ENCODE assay signal across 12 cellular contexts in the genomic region with DNA sequence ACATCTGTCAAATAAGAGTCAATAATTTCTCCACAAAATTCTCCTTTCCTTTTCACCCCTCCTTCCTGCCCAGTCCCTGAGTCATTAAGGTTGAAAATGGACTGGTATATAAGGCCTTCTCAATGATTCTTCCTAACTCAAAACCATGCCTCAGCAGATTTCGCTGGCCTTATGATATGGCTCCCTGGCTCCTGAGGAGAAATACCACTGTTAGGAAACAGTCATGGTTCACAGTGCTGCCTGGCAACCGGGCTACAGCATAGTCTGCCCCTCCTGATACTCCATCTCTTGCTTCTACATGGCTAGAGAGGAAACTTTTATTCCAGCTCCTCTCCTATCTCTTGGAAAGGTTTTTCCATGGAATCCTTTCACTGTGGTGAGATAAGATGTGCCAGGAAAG. TPM values are rescaled to one million over a fixed set of nuclear protein-coding genes. Genes with fewer than 3 reads are reported as not detected.
DNase-seq lines count a peak whose midpoint lies in the region; ATAC-seq and TF ChIP-seq lines count a peak whose summit lies in the region.
"Had no signal": no experiment of that assay in that cellular context is flagged by ENCODE, and none has a peak within 500 bp of the region (broad histone marks: within the 10 kb centered on the region; RNA-seq: fewer than 3 reads in every experiment).

No MANE protein-coding gene starts in this region.

- no peaks in the 10 kb centered on the region for H3K9me3 ChIP-seq in DND-41 (ENCODE audit: insufficient read depth, low read length, severe bottlenecking)
- no peaks in the 10 kb centered on the region for H3K9me3 ChIP-seq in MM.1S (replicated peaks; ENCODE audit: insufficient read depth, low read length)

- no peaks in the 10 kb centered on the region for H3K9me2 ChIP-seq in MM.1S (replicated peaks; ENCODE audit: insufficient read depth, low read length)

- peaks cover 98% of the 10 kb centered on the region for H3K79me2 ChIP-seq in DND-41 (ENCODE audit: insufficient read depth, low read length)
- H3K79me2 ChIP-seq in MM.1S (ENCODE audit: low read length), result peaks cover 100% of the 10 kb centered on the region

- H3K4me1 Mint-ChIP-seq in central memory CD8-positive, alpha-beta T cell, result peaks cover 66% of the 10 kb centered on the region
- H3K4me1 Mint-ChIP-seq in naive thymus-derived CD8-positive, alpha-beta T cell, result peaks cover 45 to 74% (median 66%) of the 10 kb centered on the region in 4 donors
- peaks cover 54% of the 10 kb centered on the region for H3K4me1 Mint-ChIP-seq in activated CD8-positive, alpha-beta T cell treated with anti-CD3 and anti-CD28 coated beads, Interleukin-2, amount 10 ng/mL, durations not matched to agents 7 days and 5 days (ENCODE audit: low read depth)

- H3K27me3 ChIP-seq in DND-41 (ENCODE audit: insufficient read depth, low read length, poor library complexity) (no peaks in the 10 kb centered on the region), MM.1S (replicated peaks; ENCODE audit: insufficient read depth, low read length) (no peaks in the 10 kb centered on the region)

- H3K4me3 Mint-ChIP-seq in central memory CD8-positive, alpha-beta T cell, result no peak overlapping the region
- no peak overlapping the region for H3K4me3 Mint-ChIP-seq in naive thymus-derived CD8-positive, alpha-beta T cell
- no peak overlapping the region for H3K4me3 Mint-ChIP-seq in activated CD8-positive, alpha-beta T cell treated with anti-CD3 and anti-CD28 coated beads, Interleukin-2, amount 10 ng/mL, durations not matched to agents 7 days and 5 days

- no peaks in the 10 kb centered on the region for H3K27me3 Mint-ChIP-seq in central memory CD8-positive, alpha-beta T cell
- no peaks in the 10 kb centered on the region for H3K27me3 Mint-ChIP-seq in naive thymus-derived CD8-positive, alpha-beta T cell
- no peaks in the 10 kb centered on the region for H3K27me3 Mint-ChIP-seq in activated CD8-positive, alpha-beta T cell treated with anti-CD3 and anti-CD28 coated beads, Interleukin-2, amount 10 ng/mL, durations not matched to agents 7 days and 5 days (ENCODE audit: low read depth)

- H3K4me3 ChIP-seq in DND-41 (ENCODE audit: low read depth in 1 of 2, low read length in 2 of 2) (no peak overlapping the region), MM.1S (ENCODE audit: low read length) (peak overlapping the region; percentile 86)

- H3K36me3 ChIP-seq in DND-41 (ENCODE audit: insufficient read depth, low read length), result no peaks in the 10 kb centered on the region; the same call in 1 of the 2 replicates
- peaks cover 4% of the 10 kb centered on the region for H3K36me3 ChIP-seq in MM.1S (replicated peaks; ENCODE audit: insufficient read depth, low read length)

- peaks cover 46% of the 10 kb centered on the region for H3K4me1 ChIP-seq in DND-41 (ENCODE audit: insufficient read depth, low read length)
- peaks cover 59% of the 10 kb centered on the region for H3K4me1 ChIP-seq in MM.1S (ENCODE audit: low read length)

- H3K9ac ChIP-seq in DND-41 (ENCODE audit: low read depth, low read length), result no peak overlapping the region; the same call in 1 of the 2 replicates
- H3K9ac ChIP-seq in MM.1S (ENCODE audit: low read length), result peak overlapping the region; percentile 89

- peaks cover 66% of the 10 kb centered on the region for H3F3A ChIP-seq in MM.1S (ENCODE audit: insufficient read depth, low read length)

- peak overlapping the region; percentile 30 for H3K4me2 ChIP-seq in DND-41 (ENCODE audit: insufficient read depth, low read length)
- H3K4me2 ChIP-seq in MM.1S (ENCODE audit: low read depth, low read length), result peak overlapping the region; percentile 85

- no peak for TF ChIP-seq CTCF in DND-41 (IDR thresholded peaks at IDR 0.05; ENCODE audit: borderline replicate concordance, extremely low read depth, low read length, poor library complexity, severe bottlenecking)
- no peak for TF ChIP-seq CTCF in MM.1S (IDR thresholded peaks at IDR 0.05; ENCODE audit: low read length)
- TF ChIP-seq CTCF in omental fat pad (IDR thresholded peaks at IDR 0.05), result no peak

- ATAC-seq in DND-41 (ENCODE audit: insufficient read depth, low read depth) (no peak), omental fat pad (ENCODE audit: low FRiP score) (no peak)
- ATAC-seq in central memory CD8-positive, alpha-beta T cell (replicated peaks; ENCODE audit: extremely low read depth, poor library complexity, severe bottlenecking), result no peak
- no peak for ATAC-seq in naive thymus-derived CD8-positive, alpha-beta T cell
- ATAC-seq in activated CD8-positive, alpha-beta T cell treated with anti-CD3 and anti-CD28 coated beads, Interleukin-2, amount 10 ng/mL, durations not matched to agents 7 days and 5 days, result no peak
- ATAC-seq: HCT116 had no signal

- H2AFZ ChIP-seq in DND-41 (ENCODE audit: low read depth, low read length) (no peak overlapping the region), MM.1S (ENCODE audit: low read length) (no peak overlapping the region)

- POLR2A ChIA-PET in naive thymus-derived CD8-positive, alpha-beta T cell (lab: Charles Lee), result interaction anchor here (1.0 kb wide), 2 partner anchors 8 to 385 kb away, joined by 3 read pairs; partner anchors contain the start of gene RNGTT
- POLR2A ChIA-PET in activated CD8-positive, alpha-beta T cell treated with anti-CD3 and anti-CD28 coated beads, Interleukin-2, amount 10 ng/mL, durations not matched to agents 7 days and 5 days (lab: Charles Lee), result no interaction called here

- peak overlapping the region; percentile 70 for H3K27ac Mint-ChIP-seq in central memory CD8-positive, alpha-beta T cell (ENCODE audit: low read depth)
- peak overlapping the region; percentile 16 to 98 (median 71) for H3K27ac Mint-ChIP-seq in naive thymus-derived CD8-positive, alpha-beta T cell
- no peak overlapping the region for H3K27ac Mint-ChIP-seq in activated CD8-positive, alpha-beta T cell treated with anti-CD3 and anti-CD28 coated beads, Interleukin-2, amount 10 ng/mL, durations not matched to agents 7 days and 5 days

- H3K36me3 Mint-ChIP-seq in central memory CD8-positive, alpha-beta T cell (ENCODE audit: insufficient read depth), result peaks cover 7% of the 10 kb centered on the region
- no peaks in the 10 kb centered on the region for H3K36me3 Mint-ChIP-seq in naive thymus-derived CD8-positive, alpha-beta T cell
- H3K36me3 Mint-ChIP-seq in activated CD8-positive, alpha-beta T cell treated with anti-CD3 and anti-CD28 coated beads, Interleukin-2, amount 10 ng/mL, durations not matched to agents 7 days and 5 days (ENCODE audit: low read depth), result peaks cover 29% of the 10 kb centered on the region

- no peaks in the 10 kb centered on the region for H3K9me3 Mint-ChIP-seq in central memory CD8-positive, alpha-beta T cell
- no peaks in the 10 kb centered on the region for H3K9me3 Mint-ChIP-seq in naive thymus-derived CD8-positive, alpha-beta T cell
- no peaks in the 10 kb centered on the region for H3K9me3 Mint-ChIP-seq in activated CD8-positive, alpha-beta T cell treated with anti-CD3 and anti-CD28 coated beads, Interleukin-2, amount 10 ng/mL, durations not matched to agents 7 days and 5 days (ENCODE audit: insufficient read depth)

- no peak for DNase-seq in DND-41
- DNase-seq in MM.1S, result no peak
- DNase-seq in central memory CD8-positive, alpha-beta T cell (ENCODE audit: low spot score in 2 of 2), result no peak
- DNase-seq in naive thymus-derived CD8-positive, alpha-beta T cell, result no peak
- no peak for DNase-seq in activated CD8-positive, alpha-beta T cell treated with anti-CD3 and anti-CD28 coated beads, Interleukin-2, amount 10 ng/mL, durations not matched to agents 7 days and 5 days
- DNase-seq in NCI-H146 treated with DMSO at 0.1 percent for 48 hours (lab: John Stamatoyannopoulos, UW; ENCODE audit: unreplicated experiment), result no peak
- no peak for DNase-seq in cerebellar nuclear complex (lab: John Stamatoyannopoulos, UW)
- no peak for DNase-seq in omental fat pad (ENCODE audit: low spot score)
- DNase-seq: activated CD8-positive, alpha-beta memory T cell treated with anti-CD3 and anti-CD28 coated beads, Interleukin-2, amount 50 U/mL, for 4 hours; DMS79 treated with DMSO at 0.1 percent for 48 hours; NCI-H2029 treated with DMSO at 0.1 percent for 48 hours had no signal

- CTCF ChIA-PET in activated CD8-positive, alpha-beta T cell treated with anti-CD3 and anti-CD28 coated beads, Interleukin-2, amount 10 ng/mL, durations not matched to agents 7 days and 5 days (lab: Charles Lee), result interaction anchor here (0.6 to 1.4 kb wide), 4 partner anchors 9 to 59 kb away, joined by 3 to 8 read pairs (median 3); no protein-coding TSS in a partner anchor

- H4K20me1 ChIP-seq in DND-41 (ENCODE audit: insufficient read depth, low read length) (peaks cover 49% of the 10 kb centered on the region), MM.1S (ENCODE audit: insufficient read depth, low read length) (peaks cover 28% of the 10 kb centered on the region)

- peak overlapping the region; percentile 26 for H3K27ac ChIP-seq in DND-41 (ENCODE audit: low read length)
- H3K27ac ChIP-seq in MM.1S (ENCODE audit: low read length), result peak overlapping the region; percentile 99; the same call in 1 of the 2 replicates

RNA-seq across cellular contexts. Expression of gene UBE2J1, which starts 4.7 kb away (rescaled TPM):
- total RNA-seq in naive thymus-derived CD8-positive, alpha-beta T cell, result 10 to 100 TPM; 18.8 to 19.7 TPM
- 10 to 100 TPM; 24.8 to 30.8 (median 27.5) TPM for polyA plus RNA-seq in naive thymus-derived CD8-positive, alpha-beta T cell
- total RNA-seq in activated CD8-positive, alpha-beta T cell treated with anti-CD3 and anti-CD28 coated beads, Interleukin-2, amount 10 ng/mL, durations not matched to agents 7 days and 5 days, result 10 to 100 TPM; 30.1 to 30.3 TPM
- 10 to 100 TPM; 32.3 to 62.2 (median 39.8) TPM for total RNA-seq in omental fat pad

RNA-seq across cellular contexts. Expression of gene GABRR2, which starts 32.7 kb away (rescaled TPM):
- total RNA-seq in naive thymus-derived CD8-positive, alpha-beta T cell, result 1 to 10 TPM; 1.2 to 2.9 TPM
- not detected for polyA plus RNA-seq in naive thymus-derived CD8-positive, alpha-beta T cell
- under 1 TPM; 0.18 to 0.42 TPM for total RNA-seq in activated CD8-positive, alpha-beta T cell treated with anti-CD3 and anti-CD28 coated beads, Interleukin-2, amount 10 ng/mL, durations not matched to agents 7 days and 5 days
- 1 to 10 TPM in 3 of 4 donors, under 1 TPM in 1; 0.50 to 2.4 (median 1.3) TPM for total RNA-seq in omental fat pad
